In the genomic region with DNA sequence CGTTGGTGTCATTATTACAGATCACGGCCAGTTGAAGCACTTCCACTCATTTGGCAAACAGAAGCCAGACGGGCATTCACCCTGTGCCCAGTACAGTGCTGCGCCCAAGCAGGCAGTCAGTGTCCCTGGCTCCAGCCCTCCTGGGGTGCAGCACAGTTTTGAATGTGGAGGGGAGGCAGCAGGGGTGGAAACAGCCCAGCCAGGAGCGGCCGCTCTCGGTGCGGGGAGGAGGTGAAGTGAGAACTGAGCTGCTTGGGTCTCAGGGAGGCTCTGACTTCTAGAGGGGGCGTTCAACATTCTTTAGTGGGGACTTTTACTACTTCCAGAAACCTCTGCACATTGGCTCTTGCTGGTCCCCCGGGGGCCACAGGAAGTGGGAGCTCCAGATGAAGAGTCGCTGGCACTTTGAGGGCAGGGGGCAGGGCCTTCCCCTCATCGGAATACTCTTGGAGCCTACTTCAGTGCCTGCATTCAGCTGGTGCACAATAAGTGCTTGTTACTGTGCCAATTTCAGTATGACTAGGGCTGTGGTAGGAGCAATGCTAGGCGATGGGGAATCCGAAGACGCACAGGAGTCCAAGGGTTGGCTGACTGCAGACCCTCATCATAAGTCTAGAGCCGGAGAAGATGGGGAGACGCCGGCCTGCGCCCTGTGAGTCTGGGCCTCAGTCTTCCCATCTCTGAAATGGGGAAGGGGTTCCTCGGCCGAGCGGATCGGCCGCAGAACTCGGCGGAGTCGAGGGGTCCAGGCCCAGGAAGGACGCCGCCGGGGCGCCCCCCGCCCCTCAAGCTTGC, we compare ENCODE assay signal across 8 cellular contexts. TPM values are rescaled to one million over a fixed set of nuclear protein-coding genes. Genes with fewer than 3 reads are reported as not detected.
DNase-seq lines count a peak whose midpoint lies in the region; ATAC-seq and TF ChIP-seq lines count a peak whose summit lies in the region.

No MANE protein-coding gene starts in this region.

- DNase-seq in LHCN-M2 (ENCODE audit: low read depth): peak; percentile 42
- DNase-seq in coronary artery (ENCODE audit: low spot score): no peak
- DNase-seq in natural killer cell: peak; percentile 22
- DNase-seq in activated gamma-delta T cell (lab: John Stamatoyannopoulos, UW): no peak
- DNase-seq in SIG-M5 (lab: John Stamatoyannopoulos, UW): no peak

- H3K27ac ChIP-seq in DOHH2 (ENCODE audit: low read depth, low read length) (peak overlapping the region; percentile 47), coronary artery (peak overlapping the region in 1 of 2 donors; percentile 96)

- peaks cover 30% of the 10 kb centered on the region for H3K79me2 ChIP-seq in DOHH2 (ENCODE audit: control insufficient read depth, low read length)

- no peaks in the 10 kb centered on the region for H3K36me3 ChIP-seq in DOHH2 (ENCODE audit: control insufficient read depth, low read length)

- peak overlapping the region; percentile 63 for H3K4me2 ChIP-seq in DOHH2 (ENCODE audit: low read length)

- no peaks in the 10 kb centered on the region for H3K27me3 Mint-ChIP-seq in natural killer cell (ENCODE audit: low read depth in 2 of 2)

- H4K20me1 ChIP-seq in DOHH2 (ENCODE audit: control insufficient read depth, insufficient read depth, low read depth, low read length): 0 out of 2 replicates have a peak, but pooled peaks cover 11% of the 10 kb centered on the region

- peak overlapping the region; percentile 94 for H3K4me3 Mint-ChIP-seq in natural killer cell

- H3K27ac Mint-ChIP-seq in natural killer cell: peak overlapping the region; percentile 81 to 91

- intact Hi-C loops in natural killer cell (cut with micrococcal nuclease): loop anchor here (5.0 to 10.0 kb wide), 3 partner anchors 40 to 132 kb away; no protein-coding TSS in a partner anchor

- H3K4me3 ChIP-seq in DOHH2 (ENCODE audit: low read length) (peak overlapping the region; percentile 64), coronary artery (peak overlapping the region; percentile 98)

- H3K9me3 Mint-ChIP-seq in natural killer cell: no peaks in the 10 kb centered on the region

- H3K9me3 ChIP-seq in DOHH2 (ENCODE audit: control insufficient read depth, insufficient read depth, low read length): no peaks in the 10 kb centered on the region

- TF ChIP-seq CTCF in DOHH2 (IDR thresholded peaks at IDR 0.05; ENCODE audit: low read depth, low read length, poor library complexity, severe bottlenecking) (no peak), coronary artery (IDR thresholded peaks at IDR 0.05) (no peak), natural killer cell (IDR thresholded peaks at IDR 0.05) (no peak)

- H3K4me1 Mint-ChIP-seq in natural killer cell: peaks cover 40 to 60% of the 10 kb centered on the region in 2 donors

- H3K9me2 ChIP-seq in DOHH2 (replicated peaks; ENCODE audit: control insufficient read depth, low read length): no peaks in the 10 kb centered on the region

- peaks cover 76% of the 10 kb centered on the region for H3K4me1 ChIP-seq in DOHH2 (ENCODE audit: control insufficient read depth, low read length)

- peaks cover 32% of the 10 kb centered on the region for H3F3A ChIP-seq in DOHH2 (ENCODE audit: control insufficient read depth, insufficient read depth)

- peaks cover 40% of the 10 kb centered on the region for H3K27me3 ChIP-seq in DOHH2 (ENCODE audit: control insufficient read depth, low read length)

- peak in 2 of 3 donors; percentile 1 to 2 for ATAC-seq in natural killer cell
- ATAC-seq in HG03378 (IDR thresholded peaks at IDR 0.05; ENCODE audit: unreplicated experiment): no peak
- no peak for ATAC-seq in GM19397 (IDR thresholded peaks at IDR 0.05; ENCODE audit: unreplicated experiment)

- H3K36me3 Mint-ChIP-seq in natural killer cell: no peaks in the 10 kb centered on the region

RNA-seq across cellular contexts. Expression of a gene that starts 0.5 kb away (rescaled TPM):
- total RNA-seq in LHCN-M2 (2014; rRNA removed) (62.8 and 72.6 TPM in 2 replicates), natural killer cell (10 to 100 TPM; 25.0 to 34.9 (median 33.0) TPM)
- 89.5 TPM for polyA plus RNA-seq in LHCN-M2 (2012)

Comparison
In these comparisons a context has a peak if more than half of its experiments do, and no peak if none do; other contexts are left out.
1. DNase-seq: peak in LHCN-M2 (single experiment) and natural killer cell (single experiment); none in coronary artery (single experiment), activated gamma-delta T cell (single experiment) and SIG-M5 (single experiment).
2. ATAC-seq: peak in natural killer cell (2 of 3); none in HG03378 (single experiment) and GM19397 (single experiment).